Comparison of ENCODE assay signal across 2 cellular contexts in the genomic region with DNA sequence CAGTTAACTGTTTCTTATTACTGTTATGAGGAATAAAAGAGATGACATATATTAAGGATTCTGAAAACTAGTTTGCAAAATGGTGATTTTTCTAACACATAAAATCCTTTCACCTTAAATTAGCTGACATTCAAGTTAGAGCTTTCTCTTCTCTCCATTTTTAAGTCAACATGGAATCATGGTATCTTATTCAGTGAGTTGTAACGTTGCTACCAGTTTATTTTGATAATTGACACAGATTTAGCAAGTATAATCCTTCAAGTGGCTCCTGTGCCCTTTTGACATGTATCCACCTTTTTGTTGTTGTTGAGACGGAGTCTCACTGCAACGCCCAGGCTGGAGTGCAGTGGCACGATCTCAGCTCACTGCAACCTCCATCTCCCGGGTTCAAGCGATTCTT.
TF ChIP-seq lines count a peak whose summit lies in the region.

No MANE protein-coding gene starts in this region.

TF ChIP-seq in IMR-90, 13 proteins besides CTCF, POLR2A, EP300 and RAD21:
- no peak for TF ChIP-seq MAZ (IDR thresholded peaks at IDR 0.05; ENCODE audit: borderline replicate concordance, low read depth, low read length)
- TF ChIP-seq, protein P1, sequence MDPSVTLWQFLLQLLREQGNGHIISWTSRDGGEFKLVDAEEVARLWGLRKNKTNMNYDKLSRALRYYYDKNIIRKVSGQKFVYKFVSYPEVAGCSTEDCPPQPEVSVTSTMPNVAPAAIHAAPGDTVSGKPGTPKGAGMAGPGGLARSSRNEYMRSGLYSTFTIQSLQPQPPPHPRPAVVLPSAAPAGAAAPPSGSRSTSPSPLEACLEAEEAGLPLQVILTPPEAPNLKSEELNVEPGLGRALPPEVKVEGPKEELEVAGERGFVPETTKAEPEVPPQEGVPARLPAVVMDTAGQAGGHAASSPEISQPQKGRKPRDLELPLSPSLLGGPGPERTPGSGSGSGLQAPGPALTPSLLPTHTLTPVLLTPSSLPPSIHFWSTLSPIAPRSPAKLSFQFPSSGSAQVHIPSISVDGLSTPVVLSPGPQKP (IDR thresholded peaks at IDR 0.05; ENCODE audit: borderline replicate concordance, low read depth, low read length), result no peak
TF ChIP-seq in IMR-90: peak in this region for 0.

TF ChIP-seq in H1, 55 proteins besides CTCF, POLR2A, EP300 and RAD21:
- TF ChIP-seq GABPA (IDR thresholded peaks at IDR 0.05; ENCODE audit: borderline replicate concordance, insufficient read depth, low read length) (no peak), SP1 (IDR thresholded peaks at IDR 0.05; ENCODE audit: low read depth, low read length) (no peak), POLR2AphosphoS5 (IDR thresholded peaks at IDR 0.05; ENCODE audit: low read depth, low read length) (peak; percentile 42; the same call in 1 of the 2 replicates), HDAC6 (IDR thresholded peaks at IDR 0.05; ENCODE audit: low read depth, low read length) (no peak), MAFK (IDR thresholded peaks at IDR 0.05; ENCODE audit: low read depth, low read length) (no peak), JUND (IDR thresholded peaks at IDR 0.05; ENCODE audit: low read length) (no peak), BRCA1 (IDR thresholded peaks at IDR 0.05; ENCODE audit: low read depth, low read length) (no peak)
- TF ChIP-seq, protein P2, sequence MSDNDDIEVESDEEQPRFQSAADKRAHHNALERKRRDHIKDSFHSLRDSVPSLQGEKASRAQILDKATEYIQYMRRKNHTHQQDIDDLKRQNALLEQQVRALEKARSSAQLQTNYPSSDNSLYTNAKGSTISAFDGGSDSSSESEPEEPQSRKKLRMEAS (IDR thresholded peaks at IDR 0.05), result no peak
